8 cellular contexts compared by ENCODE assay signal in the genomic region with DNA sequence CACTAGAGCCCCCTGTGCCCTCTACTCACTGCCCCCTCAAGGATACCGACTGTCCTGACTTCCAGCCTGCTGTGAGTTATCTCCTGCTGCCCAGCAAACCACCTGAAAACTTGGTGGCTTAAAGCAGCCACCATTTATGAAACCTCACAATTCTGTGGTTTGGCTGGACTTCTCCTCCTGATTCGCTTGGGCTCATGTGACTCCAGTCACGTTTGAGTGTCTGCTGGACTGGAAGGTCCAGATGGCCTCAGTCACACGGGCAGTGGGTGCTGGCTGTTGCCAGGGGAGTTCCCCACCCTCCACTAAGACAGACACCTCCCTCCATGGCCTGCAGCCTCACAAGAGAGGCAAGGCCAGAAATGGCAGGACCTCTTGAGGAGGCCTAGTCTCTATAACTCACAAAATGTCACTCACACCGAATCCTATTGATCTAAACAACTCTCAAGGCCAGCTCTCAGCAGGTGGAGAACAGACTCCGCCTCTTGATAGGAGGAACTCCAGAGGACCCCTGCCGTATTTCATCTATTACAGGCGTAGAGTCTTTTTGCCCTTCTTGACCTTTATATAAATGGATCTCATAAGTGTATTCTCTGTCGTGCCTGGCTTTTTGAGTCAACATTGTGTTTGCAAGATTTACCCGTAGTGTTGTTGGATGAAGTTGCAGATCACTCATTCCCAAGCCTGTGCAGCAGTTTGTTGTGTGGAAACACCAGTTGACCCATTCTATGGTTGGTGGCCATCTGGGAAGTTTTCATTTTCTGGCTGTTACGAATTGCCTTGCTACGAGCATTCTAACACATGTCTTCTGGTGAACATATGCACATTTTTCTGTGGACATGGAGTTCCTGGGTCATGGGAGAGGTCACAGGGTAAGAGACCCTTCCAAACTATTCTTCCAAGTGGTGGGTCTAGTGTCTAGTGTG. TPM values are rescaled to one million over a fixed set of nuclear protein-coding genes. Genes with fewer than 3 reads are reported as not detected.
A peak's percentile ranks its signal among the peaks of the same experiment; 100 is the strongest.
DNase-seq lines count a peak whose midpoint lies in the region; ATAC-seq and TF ChIP-seq lines count a peak whose summit lies in the region.

No MANE protein-coding gene starts in this region.

- H3K27me3 ChIP-seq in CD4-positive, alpha-beta memory T cell (ENCODE audit: insufficient read depth, low read length): no peaks in the 10 kb centered on the region
- no peaks in the 10 kb centered on the region for H3K27me3 ChIP-seq in heart right ventricle
- no peaks in the 10 kb centered on the region for H3K27me3 ChIP-seq in H7 (ENCODE audit: control insufficient read depth, insufficient read depth, low read length)

- H3K27me3 Mint-ChIP-seq in CD4-positive, alpha-beta memory T cell: no peaks in the 10 kb centered on the region

- no peak overlapping the region for H3K4me3 ChIP-seq in CD4-positive, alpha-beta memory T cell (ENCODE audit: low read length in 2 of 2)
- H3K4me3 ChIP-seq in heart right ventricle (no peak overlapping the region), H7 (ENCODE audit: insufficient read depth, low read depth, low read length) (no peak overlapping the region)

- WGBS in heart right ventricle, 2 donors: 54 to 56% methylated on average over 12 of the region's 12 CpGs

- peak overlapping the region in 5 of 7 donors; percentile 14 to 68 (median 66) for H3K27ac Mint-ChIP-seq in CD4-positive, alpha-beta memory T cell

- peaks cover 12% of the 10 kb centered on the region for H3K36me3 ChIP-seq in CD4-positive, alpha-beta memory T cell (ENCODE audit: insufficient read depth, low read length)
- H3K36me3 ChIP-seq in heart right ventricle: peaks cover 0 to 39% (median 13%) of the 10 kb centered on the region in 9 donors
- H3K36me3 ChIP-seq in H7 (replicated peaks; ENCODE audit: control insufficient read depth, insufficient read depth, low read length): peaks cover 1% of the 10 kb centered on the region; the same call in 1 of the 2 replicates

- ATAC-seq in GM21381 (IDR thresholded peaks at IDR 0.05; ENCODE audit: unreplicated experiment) (peak; percentile 91), HG03571 (IDR thresholded peaks at IDR 0.05; ENCODE audit: unreplicated experiment) (peak; percentile 70), heart right ventricle (peak in 5 of 8 donors; percentile 15 to 35 (median 23)), HG03520 (IDR thresholded peaks at IDR 0.05; ENCODE audit: unreplicated experiment) (no peak), HG03280 (IDR thresholded peaks at IDR 0.05; ENCODE audit: unreplicated experiment) (no peak)

- H3K9me3 ChIP-seq in CD4-positive, alpha-beta memory T cell (ENCODE audit: control insufficient read depth in 1 of 2, low read length in 2 of 2): no peaks in the 10 kb centered on the region
- H3K9me3 ChIP-seq in heart right ventricle: no peaks in the 10 kb centered on the region

- H3K4me3 Mint-ChIP-seq in CD4-positive, alpha-beta memory T cell: peak overlapping the region in 2 of 8 donors; percentile 0 to 55

- no peak for DNase-seq in CD4-positive, alpha-beta memory T cell
- DNase-seq in heart right ventricle: peak in 1 of 2 donors; percentile 59
- DNase-seq in H7: no peak
- DNase-seq in putamen (ENCODE audit: low spot score): no peak

- peaks cover 13 to 15% of the 10 kb centered on the region in 2 donors for H3K36me3 Mint-ChIP-seq in CD4-positive, alpha-beta memory T cell

- POLR2A ChIA-PET in CD4-positive, alpha-beta memory T cell (lab: Charles Lee; ENCODE audit: partially characterized antibody): no interaction called here

- no peak overlapping the region for H3K27ac ChIP-seq in CD4-positive, alpha-beta memory T cell (ENCODE audit: low read depth, low read length)
- H3K27ac ChIP-seq in heart right ventricle: peak overlapping the region in 8 of 10 donors; percentile 2 to 76 (median 62)

- peaks cover 42% of the 10 kb centered on the region for H3K4me1 ChIP-seq in CD4-positive, alpha-beta memory T cell (ENCODE audit: insufficient read depth, low read length)
- peaks cover 45 to 97% (median 82%) of the 10 kb centered on the region in 9 donors for H3K4me1 ChIP-seq in heart right ventricle

- no peak for TF ChIP-seq CTCF in heart right ventricle (IDR thresholded peaks at IDR 0.05)

- CTCF ChIA-PET in CD4-positive, alpha-beta memory T cell (lab: Charles Lee; ENCODE audit: partially characterized antibody): no interaction called here

- intact Hi-C loops in CD4-positive, alpha-beta memory T cell (cut with micrococcal nuclease): no loop called here
- intact Hi-C loops in heart right ventricle (cut with DNase I): no loop called here

- peaks cover 16 to 53% (median 40%) of the 10 kb centered on the region in 4 donors for H3K4me1 Mint-ChIP-seq in CD4-positive, alpha-beta memory T cell

- no peaks in the 10 kb centered on the region for H3K9me3 Mint-ChIP-seq in CD4-positive, alpha-beta memory T cell

RNA-seq across cellular contexts. Expression of gene ZMIZ1, which starts 48.3 kb away (rescaled TPM):
- total RNA-seq in CD4-positive, alpha-beta memory T cell: 10 to 100 TPM; 23.1 to 25.4 TPM
- polyA plus RNA-seq in CD4-positive, alpha-beta memory T cell: 1 to 10 TPM in 1 of 2 donors, under 1 TPM in 1; 0.58 to 4.9 TPM
- 10 to 100 TPM; 40.4 to 61.5 (median 50.8) TPM for total RNA-seq in heart right ventricle
- polyA plus RNA-seq in heart right ventricle: 10 to 100 TPM; 24.2 to 26.8 TPM
- 20.4 and 27.2 TPM in 2 replicates for total RNA-seq in H7 (2014; rRNA removed; shearing (Covaris generic))

Comparison
In these comparisons a context has a peak if more than half of its experiments do, and no peak if none do; other contexts are left out.
1. ATAC-seq: peak in GM21381 (single experiment), HG03571 (single experiment) and heart right ventricle (5 of 8); none in HG03520 (single experiment) and HG03280 (single experiment).